In genomic region chr5:154430961-154431630, GRCh38 we compare ENCODE assay signal across 22 cellular contexts. TPM values are rescaled to one million over a fixed set of nuclear protein-coding genes. Genes with fewer than 3 reads are reported as not detected.
DNase-seq lines count a peak whose midpoint lies in the region; ATAC-seq, FAIRE-seq and TF ChIP-seq lines count a peak whose summit lies in the region.
"Had no signal": no experiment of that assay in that cellular context is flagged by ENCODE, and none has a peak within 500 bp of the region (broad histone marks: within the 10 kb centered on the region; RNA-seq: fewer than 3 reads in every experiment).

No MANE protein-coding gene starts in this region.

- no peak for FAIRE-seq in H54 (lab: Jason Lieb, UNC)
- FAIRE-seq: A204.1, D721Med, G401.6, GM19239 had no signal

- TF ChIP-seq CTCF in endodermal cell (conservative IDR thresholded peaks at IDR 0.05) (no peak), osteoblast (IDR thresholded peaks at IDR 0.05; ENCODE audit: extremely low read depth, low read depth, low read length) (no peak), lower lobe of right lung (IDR thresholded peaks at IDR 0.05) (no peak), WERI-Rb-1 (IDR thresholded peaks at IDR 0.05; ENCODE audit: low read depth, low read length) (no peak)

- no peaks in the 10 kb centered on the region for H4K20me1 ChIP-seq in osteoblast (ENCODE audit: insufficient read depth, low read length)

- H3K9ac ChIP-seq in endodermal cell (ENCODE audit: extremely low read depth, low read length, poor library complexity, severe bottlenecking), result no peak overlapping the region

- H3K4me1 ChIP-seq in endodermal cell (ENCODE audit: control insufficient read depth, insufficient read depth, low read length) (no peaks in the 10 kb centered on the region), osteoblast (ENCODE audit: insufficient read depth, low read length) (no peaks in the 10 kb centered on the region), lower lobe of right lung (no peaks in the 10 kb centered on the region)
- H3K4me1 ChIP-seq: BE2C had no signal

- H3K9me3 ChIP-seq in endodermal cell (ENCODE audit: control insufficient read depth, low read length), result peaks cover 9% of the 10 kb centered on the region
- no peaks in the 10 kb centered on the region for H3K9me3 ChIP-seq in osteoblast (ENCODE audit: low read depth, low read length)
- no peaks in the 10 kb centered on the region for H3K9me3 ChIP-seq in lower lobe of right lung
- H3K9me3 ChIP-seq in WERI-Rb-1 (ENCODE audit: severe bottlenecking), result no peaks in the 10 kb centered on the region
- H3K9me3 ChIP-seq: BE2C had no signal

- H3K36me3 ChIP-seq in endodermal cell (ENCODE audit: control insufficient read depth, insufficient read depth, low read length), result peaks cover 6% of the 10 kb centered on the region
- peaks cover 4% of the 10 kb centered on the region for H3K36me3 ChIP-seq in osteoblast (ENCODE audit: insufficient read depth, low read length)
- H3K36me3 ChIP-seq in lower lobe of right lung, result peaks cover 14% of the 10 kb centered on the region
- no peaks in the 10 kb centered on the region; the same call in 1 of the 2 replicates for H3K36me3 ChIP-seq in WERI-Rb-1
- H3K36me3 ChIP-seq: BE2C had no signal

- H3K27ac ChIP-seq in endodermal cell (ENCODE audit: low read depth, low read length) (peak overlapping the region; percentile 49), osteoblast (ENCODE audit: low read depth, low read length) (no peak overlapping the region), lower lobe of right lung (no peak overlapping the region), WERI-Rb-1 (no peak overlapping the region)
- H3K27ac ChIP-seq: HL-60 had no signal

- H3K4me1 Mint-ChIP-seq in endodermal cell, result no peaks in the 10 kb centered on the region
- no peaks in the 10 kb centered on the region for H3K4me1 Mint-ChIP-seq in memory B cell
- H3K4me1 Mint-ChIP-seq: GM23338 had no signal

- no peak overlapping the region for H3K27ac Mint-ChIP-seq in endodermal cell
- H3K27ac Mint-ChIP-seq in memory B cell, result peak overlapping the region; percentile 1
- H3K27ac Mint-ChIP-seq: GM23338, HFFc6 had no signal

- H3K4me2 ChIP-seq in osteoblast (ENCODE audit: insufficient read depth, low read length), result no peak overlapping the region
- H3K4me2 ChIP-seq: GM23338 had no signal

- no peak overlapping the region for H2AFZ ChIP-seq in osteoblast (ENCODE audit: low read length)
- H2AFZ ChIP-seq: GM23338 had no signal

- DNase-seq in endodermal cell (no peak), memory B cell (ENCODE audit: low spot score in 2 of 2) (no peak), osteoblast (ENCODE audit: insufficient read length, low spot score, missing footprints) (peak; percentile 25), lower lobe of right lung (no peak), H54 (ENCODE audit: insufficient read length, low spot score) (no peak), WERI-Rb-1 (no peak)
- DNase-seq: ACHN; BE2C; C1 segment of cervical spinal cord; CD4-positive, CD25-positive, alpha-beta regulatory T cell; CD8-positive, alpha-beta memory T cell; H7; HFFc6; IMR-90 had no signal

- H3K36me3 Mint-ChIP-seq in endodermal cell (ENCODE audit: low read depth), result peaks cover 15% of the 10 kb centered on the region
- H3K36me3 Mint-ChIP-seq in memory B cell, result peaks cover 11% of the 10 kb centered on the region

- 85 to 87% methylated on average over 4 of the region's 4 CpGs for WGBS in endodermal cell (ENCODE audit: insufficient coverage in 1 of 2, insufficient read length in 1 of 2), 2 experiments

- H3K27me3 Mint-ChIP-seq in endodermal cell (ENCODE audit: insufficient read depth) (no peaks in the 10 kb centered on the region), memory B cell (no peaks in the 10 kb centered on the region)
- H3K27me3 Mint-ChIP-seq: CD4-positive, CD25-positive, alpha-beta regulatory T cell; CD8-positive, alpha-beta memory T cell had no signal

- H3K27me3 ChIP-seq in endodermal cell (ENCODE audit: control insufficient read depth, insufficient read depth, low read length, poor library complexity, severe bottlenecking), result no peaks in the 10 kb centered on the region
- H3K27me3 ChIP-seq in osteoblast (ENCODE audit: insufficient read depth, low read length), result no peaks in the 10 kb centered on the region
- no peaks in the 10 kb centered on the region for H3K27me3 ChIP-seq in lower lobe of right lung (ENCODE audit: low read depth)
- H3K27me3 ChIP-seq in WERI-Rb-1 (ENCODE audit: insufficient read depth, low read depth, severe bottlenecking), result no peaks in the 10 kb centered on the region
- H3K27me3 ChIP-seq: BE2C had no signal

- intact Hi-C loops in lower lobe of right lung (cut with DNase I), result no loop called here

- no peak for TF ChIP-seq POLR2A in H54 (IDR thresholded peaks at IDR 0.05; ENCODE audit: low read depth, low read length)

- ATAC-seq in memory B cell (ENCODE audit: low read depth) (no peak), lower lobe of right lung (no peak)
- ATAC-seq: GM23338, HCT116 had no signal

- no peak overlapping the region for H3K4me3 ChIP-seq in endodermal cell (ENCODE audit: low read length)
- H3K4me3 ChIP-seq in osteoblast (ENCODE audit: insufficient read depth, low read length), result no peak overlapping the region
- H3K4me3 ChIP-seq in lower lobe of right lung, result no peak overlapping the region
- no peak overlapping the region for H3K4me3 ChIP-seq in WERI-Rb-1 (ENCODE audit: low read depth, low read length)
- H3K4me3 ChIP-seq: GM23338 had no signal

- H3K79me2 ChIP-seq in osteoblast (ENCODE audit: insufficient read depth, low read length), result no peaks in the 10 kb centered on the region

- H3K4me3 Mint-ChIP-seq in endodermal cell (no peak overlapping the region), memory B cell (no peak overlapping the region)
- H3K4me3 Mint-ChIP-seq: CD4-positive, CD25-positive, alpha-beta regulatory T cell; CD8-positive, alpha-beta memory T cell; GM23338; HFFc6 had no signal

- peaks cover 4% of the 10 kb centered on the region for H3K9me3 Mint-ChIP-seq in endodermal cell
- H3K9me3 Mint-ChIP-seq in memory B cell, result peaks cover 1% of the 10 kb centered on the region
- H3K9me3 Mint-ChIP-seq: CD8-positive, alpha-beta memory T cell; HFFc6 had no signal

RNA-seq across cellular contexts. Expression of gene SAP30L, which starts 14.7 kb away (rescaled TPM):
- total RNA-seq in endodermal cell (10 to 100 TPM; 27.7 to 40.3 TPM), osteoblast (32.2 and 36.5 TPM in 2 replicates), lower lobe of right lung (43.2 TPM)
- 43.4 TPM for polyA plus RNA-seq in endodermal cell (2013, experiment 1 of 2)
- 44.9 TPM for polyA plus RNA-seq in endodermal cell (2013, experiment 2 of 2)

RNA-seq across cellular contexts. Expression of gene HAND1, which starts 46.9 kb away (rescaled TPM):
- total RNA-seq in endodermal cell, result not detected
- polyA plus RNA-seq in endodermal cell (2013, experiment 1 of 2), result 4.8 TPM
- polyA plus RNA-seq in endodermal cell (2013, experiment 2 of 2), result 3.4 TPM
- total RNA-seq in osteoblast, result under 0.01 TPM in 1 of 2 replicates, not detected in the other
- total RNA-seq in lower lobe of right lung, result 0.21 TPM
- total RNA-seq: CD4-positive, CD25-positive, alpha-beta regulatory T cell; CD8-positive, alpha-beta memory T cell; GM23338; H7; HFFc6; HT1080; IMR-90 had no signal
- polyA plus RNA-seq: CD4-positive, CD25-positive, alpha-beta regulatory T cell; CD8-positive, alpha-beta memory T cell; GM23338; IMR-90 had no signal
